ENCODE assay signal across 35 cellular contexts in the genomic region with DNA sequence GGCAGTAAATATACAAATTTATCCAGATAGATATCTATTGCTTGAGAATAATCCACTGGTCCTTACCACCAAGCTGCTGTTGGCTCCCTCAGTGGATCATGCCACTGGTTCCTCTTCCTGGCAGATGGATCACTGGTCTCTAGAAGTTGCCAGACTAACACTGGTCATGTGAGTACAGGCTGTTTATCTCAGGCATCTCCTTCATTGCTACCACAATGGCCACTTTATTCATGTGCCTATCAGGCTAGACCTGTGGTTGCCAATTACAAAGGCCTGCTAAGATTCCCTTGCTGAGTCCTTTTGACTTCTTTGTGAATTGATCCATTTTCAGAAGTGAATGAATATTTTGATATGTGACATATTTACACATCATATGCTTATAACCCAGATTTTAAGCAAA.
DNase-seq lines count a peak whose midpoint lies in the region; ATAC-seq and TF ChIP-seq lines count a peak whose summit lies in the region.
"Had no signal": no experiment of that assay in that cellular context is flagged by ENCODE, and none has a peak within 500 bp of the region (broad histone marks: within the 10 kb centered on the region; RNA-seq: fewer than 3 reads in every experiment).

No MANE protein-coding gene starts in this region.

- H3K36me3 ChIP-seq in Karpas-422 (ENCODE audit: insufficient read depth, low read length) (no peaks in the 10 kb centered on the region), SU-DHL-6 (ENCODE audit: low read length) (no peaks in the 10 kb centered on the region), esophagus squamous epithelium (no peaks in the 10 kb centered on the region)
- H3K36me3 ChIP-seq: BE2C; BLaER1; BLaER1 treated with 17β-estradiol and CSF1 and Interleukin-3, amounts not matched to agents 10 nM and 100 nM had no signal

- H3K4me3 Mint-ChIP-seq in activated T-helper 2 cell treated with anti-CD3 and anti-CD28 coated beads, Interferon-gamma antibody, Interleukin-2, Interleukin-4, amounts not matched to agents 10 μg/mL and 5 μg/mL and 100 μg/mL, durations not matched to agents 14 hours and 24 hours and 36 hours (ENCODE audit: low read depth), result no peak overlapping the region
- H3K4me3 Mint-ChIP-seq: B cell; CD14-positive monocyte; CD4-positive, alpha-beta memory T cell; CD4-positive, alpha-beta T cell; CD4-positive, CD25-positive, alpha-beta regulatory T cell; CD8-positive, alpha-beta memory T cell; CD8-positive, alpha-beta T cell had no signal

- ATAC-seq in HG03469 (IDR thresholded peaks at IDR 0.05; ENCODE audit: unreplicated experiment), result no peak
- ATAC-seq: A549; CD8-positive, alpha-beta T cell had no signal

- no peaks in the 10 kb centered on the region for H3K9me2 ChIP-seq in Karpas-422 (replicated peaks; ENCODE audit: insufficient read depth, low read length)
- H3K9me2 ChIP-seq in SU-DHL-6 (replicated peaks; ENCODE audit: insufficient read depth, low read length), result no peaks in the 10 kb centered on the region

- H3K4me2 ChIP-seq in Karpas-422 (ENCODE audit: low read depth, low read length, poor library complexity, severe bottlenecking) (no peak overlapping the region), SU-DHL-6 (ENCODE audit: low read depth, low read length, poor library complexity, severe bottlenecking) (no peak overlapping the region)
- H3K4me2 ChIP-seq: A549; BLaER1; BLaER1 treated with 17β-estradiol and CSF1 and Interleukin-3, amounts not matched to agents 10 nM and 100 nM had no signal

- 0 out of 2 replicates have a peak overlapping the region, but pooled peaks have one; percentile 32 for H2AFZ ChIP-seq in Karpas-422 (ENCODE audit: low read length)
- peak overlapping the region; percentile 12 for H2AFZ ChIP-seq in SU-DHL-6 (ENCODE audit: low read depth, low read length, severe bottlenecking)

- in situ Hi-C loops in SK-MEL-5 (cut with HindIII; ENCODE audit: low pct_unique_long_range_greater_than_20kb, low sequenced_read_pairs), result no loop called here

- DNase-seq in Karpas-422, result no peak
- peak; percentile 93 for DNase-seq in SK-MEL-5 (ENCODE audit: low read depth, low spot score)
- peak; percentile 79 for DNase-seq in foreskin melanocyte
- DNase-seq in COLO668 (lab: John Stamatoyannopoulos, UW; ENCODE audit: unreplicated experiment), result no peak
- DNase-seq in esophagus squamous epithelium (lab: John Stamatoyannopoulos, UW), result no peak
- no peak for DNase-seq in activated T-helper 2 cell treated with anti-CD3 and anti-CD28 coated beads, Interferon-gamma antibody, Interleukin-2, Interleukin-4, amounts not matched to agents 10 μg/mL and 5 μg/mL and 100 μg/mL, durations not matched to agents 14 hours and 24 hours and 36 hours (ENCODE audit: low spot score)
- DNase-seq: 8988T; ACHN; AML-193; BE2C; C1 segment of cervical spinal cord; Caco-2; Calu3; CD4-positive, alpha-beta memory T cell; CD4-positive, alpha-beta T cell; CD4-positive, CD25-positive, alpha-beta regulatory T cell; CD8-positive, alpha-beta memory T cell; CD8-positive, alpha-beta T cell; COR-L47; DMS 273 treated with DMSO at 0.1 percent for 48 hours; DMS153; DMS53; DMS79; DMS79 treated with DMSO at 0.1 percent for 48 hours; DND-41; EL had no signal

- no peak overlapping the region for H3K4me3 ChIP-seq in Karpas-422 (ENCODE audit: low read length)
- no peak overlapping the region for H3K4me3 ChIP-seq in SU-DHL-6 (ENCODE audit: insufficient read depth, low read length, poor library complexity, severe bottlenecking)
- H3K4me3 ChIP-seq in esophagus squamous epithelium, result no peak overlapping the region
- H3K4me3 ChIP-seq: A549; BLaER1; BLaER1 treated with 17β-estradiol and CSF1 and Interleukin-3, amounts not matched to agents 10 nM and 100 nM had no signal

- H3K27me3 Mint-ChIP-seq in activated T-helper 2 cell treated with anti-CD3 and anti-CD28 coated beads, Interferon-gamma antibody, Interleukin-2, Interleukin-4, amounts not matched to agents 10 μg/mL and 5 μg/mL and 100 μg/mL, durations not matched to agents 14 hours and 24 hours and 36 hours (ENCODE audit: low read depth), result no peaks in the 10 kb centered on the region
- H3K27me3 Mint-ChIP-seq: B cell; CD4-positive, alpha-beta memory T cell; CD4-positive, alpha-beta T cell; CD4-positive, CD25-positive, alpha-beta regulatory T cell; CD8-positive, alpha-beta memory T cell had no signal

- TF ChIP-seq POLR2A in esophagus squamous epithelium (IDR thresholded peaks at IDR 0.05), result no peak

- no peaks in the 10 kb centered on the region for H3K4me1 ChIP-seq in Karpas-422 (ENCODE audit: low read length)
- no peaks in the 10 kb centered on the region for H3K4me1 ChIP-seq in esophagus squamous epithelium
- H3K4me1 ChIP-seq: A549; BE2C; BLaER1; BLaER1 treated with 17β-estradiol and CSF1 and Interleukin-3, amounts not matched to agents 10 nM and 100 nM; Caco-2 had no signal

- H4K20me1 ChIP-seq in Karpas-422 (ENCODE audit: insufficient read depth, low read depth, low read length), result no peaks in the 10 kb centered on the region
- no peaks in the 10 kb centered on the region for H4K20me1 ChIP-seq in SU-DHL-6 (ENCODE audit: low read depth, low read length)
- H4K20me1 ChIP-seq: BLaER1; BLaER1 treated with 17β-estradiol and CSF1 and Interleukin-3, amounts not matched to agents 10 nM and 100 nM had no signal

- no peak overlapping the region for H3K27ac ChIP-seq in Karpas-422 (ENCODE audit: low read length)
- H3K27ac ChIP-seq in SU-DHL-6 (ENCODE audit: low read depth, low read length), result no peak overlapping the region
- H3K27ac ChIP-seq in esophagus squamous epithelium, result no peak overlapping the region
- H3K27ac ChIP-seq: 22Rv1; A549; BLaER1; BLaER1 treated with 17β-estradiol and CSF1 and Interleukin-3, amounts not matched to agents 10 nM and 100 nM; C4-2B had no signal

- no peaks in the 10 kb centered on the region for H3F3A ChIP-seq in SU-DHL-6 (ENCODE audit: insufficient read depth)

- H3K27me3 ChIP-seq in Karpas-422 (ENCODE audit: low read length), result no peaks in the 10 kb centered on the region
- no peaks in the 10 kb centered on the region for H3K27me3 ChIP-seq in SU-DHL-6 (ENCODE audit: low read length)
- H3K27me3 ChIP-seq in esophagus squamous epithelium, result no peaks in the 10 kb centered on the region
- H3K27me3 ChIP-seq: BE2C; BLaER1; BLaER1 treated with 17β-estradiol and CSF1 and Interleukin-3, amounts not matched to agents 10 nM and 100 nM had no signal

- H3K4me1 Mint-ChIP-seq in activated T-helper 2 cell treated with anti-CD3 and anti-CD28 coated beads, Interferon-gamma antibody, Interleukin-2, Interleukin-4, amounts not matched to agents 10 μg/mL and 5 μg/mL and 100 μg/mL, durations not matched to agents 14 hours and 24 hours and 36 hours (ENCODE audit: low read depth), result no peaks in the 10 kb centered on the region
- H3K4me1 Mint-ChIP-seq: B cell; CD14-positive monocyte; CD4-positive, alpha-beta memory T cell; CD4-positive, CD25-positive, alpha-beta regulatory T cell; CD8-positive, alpha-beta memory T cell had no signal

- no peak for TF ChIP-seq CTCF in SU-DHL-6 (IDR thresholded peaks at IDR 0.05; ENCODE audit: insufficient read depth, low read length, poor library complexity, severe bottlenecking)
- no peak for TF ChIP-seq CTCF in esophagus squamous epithelium (IDR thresholded peaks at IDR 0.05)

- no peak overlapping the region for H3K9ac ChIP-seq in Karpas-422 (ENCODE audit: low read length)
- no peak overlapping the region for H3K9ac ChIP-seq in SU-DHL-6 (ENCODE audit: low read length)
- H3K9ac ChIP-seq: BLaER1; BLaER1 treated with 17β-estradiol and CSF1 and Interleukin-3, amounts not matched to agents 10 nM and 100 nM had no signal

- H3K9me3 ChIP-seq in Karpas-422 (ENCODE audit: low read length), result peaks cover 8% of the 10 kb centered on the region; the same call in 1 of the 2 replicates
- H3K9me3 ChIP-seq in SU-DHL-6 (ENCODE audit: insufficient read depth, low read length), result peaks cover 14% of the 10 kb centered on the region; the same call in 1 of the 2 replicates
- H3K9me3 ChIP-seq in esophagus squamous epithelium, result peaks cover 0 to 6% (median 0%) of the 10 kb centered on the region in 3 donors
- H3K9me3 ChIP-seq: A549, BE2C, Caco-2 had no signal

- intact Hi-C loops in esophagus squamous epithelium (cut with DNase I), result no loop called here
- intact Hi-C loops in activated T-helper 2 cell treated with anti-CD3 and anti-CD28 coated beads, Interferon-gamma antibody, Interleukin-2, Interleukin-4, amounts not matched to agents 10 μg/mL and 5 μg/mL and 100 μg/mL, durations not matched to agents 14 hours and 24 hours and 36 hours (cut with micrococcal nuclease), result no loop called here

- no peaks in the 10 kb centered on the region for H3K36me3 Mint-ChIP-seq in activated T-helper 2 cell treated with anti-CD3 and anti-CD28 coated beads, Interferon-gamma antibody, Interleukin-2, Interleukin-4, amounts not matched to agents 10 μg/mL and 5 μg/mL and 100 μg/mL, durations not matched to agents 14 hours and 24 hours and 36 hours (ENCODE audit: low read depth)
- H3K36me3 Mint-ChIP-seq: CD14-positive monocyte; CD4-positive, alpha-beta memory T cell; CD4-positive, CD25-positive, alpha-beta regulatory T cell; CD8-positive, alpha-beta T cell had no signal

- H3K27ac Mint-ChIP-seq in activated T-helper 2 cell treated with anti-CD3 and anti-CD28 coated beads, Interferon-gamma antibody, Interleukin-2, Interleukin-4, amounts not matched to agents 10 μg/mL and 5 μg/mL and 100 μg/mL, durations not matched to agents 14 hours and 24 hours and 36 hours, result no peak overlapping the region
- H3K27ac Mint-ChIP-seq: B cell; CD14-positive monocyte; CD4-positive, alpha-beta memory T cell; CD4-positive, alpha-beta T cell; CD4-positive, CD25-positive, alpha-beta regulatory T cell; CD8-positive, alpha-beta memory T cell; CD8-positive, alpha-beta T cell had no signal

- H3K79me2 ChIP-seq in Karpas-422 (ENCODE audit: low read length) (no peaks in the 10 kb centered on the region), SU-DHL-6 (ENCODE audit: insufficient read depth, low read length) (no peaks in the 10 kb centered on the region)

- peaks cover 27% of the 10 kb centered on the region for H3K9me3 Mint-ChIP-seq in activated T-helper 2 cell treated with anti-CD3 and anti-CD28 coated beads, Interferon-gamma antibody, Interleukin-2, Interleukin-4, amounts not matched to agents 10 μg/mL and 5 μg/mL and 100 μg/mL, durations not matched to agents 14 hours and 24 hours and 36 hours

Comparison
In these comparisons a context has a peak if more than half of its experiments do, and no peak if none do; other contexts are left out.
1. DNase-seq: peak in SK-MEL-5 (single experiment) and foreskin melanocyte (single experiment); none in Karpas-422 (single experiment), COLO668 (single experiment), esophagus squamous epithelium (single experiment) and activated T-helper 2 cell treated with anti-CD3 and anti-CD28 coated beads, Interferon-gamma antibody, Interleukin-2, Interleukin-4, amounts not matched to agents 10 μg/mL and 5 μg/mL and 100 μg/mL, durations not matched to agents 14 hours and 24 hours and 36 hours (single experiment).